Comparison of ENCODE assay signal across 25 cellular contexts in the genomic region with DNA sequence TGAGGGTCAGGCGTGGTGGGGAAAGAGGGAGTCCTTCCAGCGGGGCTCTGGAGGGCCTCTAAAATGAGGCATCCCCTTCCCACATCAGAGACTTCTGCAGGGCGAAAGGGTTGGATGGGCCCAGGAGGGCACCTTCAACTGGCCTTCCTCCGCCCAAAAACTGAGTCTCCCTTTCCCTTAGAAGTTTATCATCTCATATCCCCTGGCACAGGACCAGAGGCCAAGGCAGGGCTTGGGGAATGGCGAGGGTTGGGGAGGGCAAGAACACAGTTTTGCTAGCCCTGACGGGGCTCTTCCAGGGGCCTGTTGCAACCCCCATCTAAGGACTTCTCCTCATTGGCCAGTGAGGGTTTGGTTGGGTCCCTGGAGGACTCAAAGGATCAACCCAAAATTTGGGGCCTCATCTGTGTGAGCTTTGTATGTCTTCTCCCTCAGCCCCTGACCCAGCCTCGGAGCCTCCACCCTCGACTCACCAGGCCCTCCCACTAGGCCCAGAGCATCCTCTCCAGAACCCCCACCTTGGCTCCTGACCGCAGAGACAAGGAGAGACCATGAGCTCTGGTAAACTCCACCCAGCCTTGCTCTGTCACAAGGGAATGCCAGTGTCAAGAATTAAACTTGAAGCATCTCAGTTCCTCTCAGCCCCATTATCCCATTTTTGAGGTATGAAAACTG. TPM values are rescaled to one million over a fixed set of nuclear protein-coding genes. Genes with fewer than 3 reads are reported as not detected.
"Had no signal": no experiment of that assay in that cellular context is flagged by ENCODE, and none has a peak within 500 bp of the region (broad histone marks: within the 10 kb centered on the region; RNA-seq: fewer than 3 reads in every experiment).

No MANE protein-coding gene starts in this region.

- H3K79me2 ChIP-seq: parathyroid adenoma had no signal

- H3K9me3 ChIP-seq: left ventricle myocardium inferior, psoas muscle, testis, tibial nerve had no signal

- ATAC-seq: foreskin keratinocyte; left cardiac atrium; naive thymus-derived CD4-positive, alpha-beta T cell; psoas muscle; stimulated activated memory B cell treated with anti-CD40 and anti-IgM and Interleukin-4, amounts not matched to agents 10 μg/mL and 1 μg/mL and 100 μg/mL, for 72 hours had no signal

- H3K4me1 Mint-ChIP-seq: stimulated activated memory B cell treated with anti-CD40 and anti-IgM and Interleukin-4, amounts not matched to agents 10 μg/mL and 1 μg/mL and 100 μg/mL, for 72 hours had no signal

- H3K9me3 Mint-ChIP-seq: endodermal cell; neural crest cell; stimulated activated memory B cell treated with anti-CD40 and anti-IgM and Interleukin-4, amounts not matched to agents 10 μg/mL and 1 μg/mL and 100 μg/mL, for 72 hours; stimulated activated naive CD8-positive, alpha-beta T cell treated with anti-CD3 and anti-CD28 coated beads, Interleukin-15, Interleukin-2, amounts not matched to agents 100 ng/mL and 50 ng/mL, for 24 hours had no signal

- H2AFZ ChIP-seq: parathyroid adenoma had no signal

- H3K36me3 ChIP-seq: left ventricle myocardium inferior had no signal

- H3K27ac ChIP-seq: coronary artery, foreskin keratinocyte, parathyroid adenoma, psoas muscle, testis, tibial nerve had no signal

- H3K36me3 Mint-ChIP-seq: naive thymus-derived CD4-positive, alpha-beta T cell; stimulated activated memory B cell treated with anti-CD40 and anti-IgM and Interleukin-4, amounts not matched to agents 10 μg/mL and 1 μg/mL and 100 μg/mL, for 72 hours had no signal

- H3K4me3 ChIP-seq: coronary artery, left ventricle myocardium inferior, lung, psoas muscle, testis, tibial nerve had no signal

- H3K4me3 Mint-ChIP-seq: endodermal cell; naive thymus-derived CD4-positive, alpha-beta T cell; stimulated activated memory B cell treated with anti-CD40 and anti-IgM and Interleukin-4, amounts not matched to agents 10 μg/mL and 1 μg/mL and 100 μg/mL, for 72 hours; stimulated activated naive CD8-positive, alpha-beta T cell treated with anti-CD3 and anti-CD28 coated beads, Interleukin-15, Interleukin-2, amounts not matched to agents 100 ng/mL and 50 ng/mL, for 24 hours had no signal

- H3K27me3 Mint-ChIP-seq: naive thymus-derived CD4-positive, alpha-beta T cell; stimulated activated memory B cell treated with anti-CD40 and anti-IgM and Interleukin-4, amounts not matched to agents 10 μg/mL and 1 μg/mL and 100 μg/mL, for 72 hours; stimulated activated naive CD8-positive, alpha-beta T cell treated with anti-CD3 and anti-CD28 coated beads, Interleukin-15, Interleukin-2, amounts not matched to agents 100 ng/mL and 50 ng/mL, for 24 hours had no signal

- H3K27me3 ChIP-seq: foreskin keratinocyte, testis, tibial nerve had no signal

- H3K4me1 ChIP-seq: foreskin keratinocyte had no signal

- H3K27ac Mint-ChIP-seq: endodermal cell; stimulated activated memory B cell treated with anti-CD40 and anti-IgM and Interleukin-4, amounts not matched to agents 10 μg/mL and 1 μg/mL and 100 μg/mL, for 72 hours; stimulated activated naive CD8-positive, alpha-beta T cell treated with anti-CD3 and anti-CD28 coated beads, Interleukin-15, Interleukin-2, amounts not matched to agents 100 ng/mL and 50 ng/mL, for 24 hours had no signal

- DNase-seq: caudate nucleus; effector CD4-positive, alpha-beta T cell; endodermal cell; erythroblast; foreskin keratinocyte; kidney; left cardiac atrium; left ventricle myocardium inferior; mesendoderm; naive thymus-derived CD4-positive, alpha-beta T cell; occipital lobe; retina; small intestine; stimulated activated CD4-positive, alpha-beta T cell treated with anti-CD3 and anti-CD28 coated beads, Interleukin-12 subunit alpha, Interleukin-12 subunit beta, amount 100 ng/mL, for 4 hours; stimulated activated CD4-positive, alpha-beta T cell treated with anti-CD3 and anti-CD28 coated beads, Interleukin-2, amount 100 ng/mL, for 48 hours; testis had no signal

RNA-seq across cellular contexts. Expression of gene AQP7, which starts 24.1 kb away (rescaled TPM):
- total RNA-seq: dermis microvascular lymphatic vessel endothelial cell, foreskin keratinocyte, occipital lobe had no signal
